ENCODE assay signal across 9 cellular contexts in genomic region chr16:68235105-68235881, GRCh38. TPM values are rescaled to one million over a fixed set of nuclear protein-coding genes. Genes with fewer than 3 reads are reported as not detected.
A peak's percentile ranks its signal among the peaks of the same experiment; 100 is the strongest.
DNase-seq lines count a peak whose midpoint lies in the region; ATAC-seq and TF ChIP-seq lines count a peak whose summit lies in the region.
"Had no signal": no experiment of that assay in that cellular context is flagged by ENCODE, and none has a peak within 500 bp of the region (broad histone marks: within the 10 kb centered on the region; RNA-seq: fewer than 3 reads in every experiment).

No MANE protein-coding gene starts in this region.

- peaks cover 7% of the 10 kb centered on the region for H3K4me1 ChIP-seq in colonic mucosa
- H3K4me1 ChIP-seq in mucosa of descending colon (ENCODE audit: low read depth), result peaks cover 23% of the 10 kb centered on the region

- TF ChIP-seq CTCF in colonic mucosa (IDR thresholded peaks at IDR 0.05) (no peak), mucosa of descending colon (IDR thresholded peaks at IDR 0.05) (no peak)

- peak overlapping the region; percentile 76 to 97 for H3K9ac ChIP-seq in colonic mucosa (ENCODE audit: low read depth in 2 of 2, low read length in 2 of 2)

- intact Hi-C loops in colonic mucosa (cut with DNase I) (loop anchor here (10.0 kb wide), 1 partner anchor 240 kb away; the partner anchor contains the start of gene DPEP2), mucosa of descending colon (cut with DNase I, micrococcal nuclease) (no loop called here)

- peak; percentile 17 for DNase-seq in 8988T
- peak; percentile 68 for DNase-seq in HuH-7 (ENCODE audit: low spot score)
- DNase-seq in colonic mucosa, result peak; percentile 56
- DNase-seq in mucosa of descending colon, result peak; percentile 53 to 74 (median 71)
- no peak for DNase-seq in NCI-H2227 treated with DMSO at 0.1 percent for 48 hours (lab: John Stamatoyannopoulos, UW)
- DNase-seq in NCI-H1105 treated with DMSO at 0.1 percent for 48 hours (lab: John Stamatoyannopoulos, UW), result no peak

- H3K9me3 ChIP-seq in colonic mucosa (no peaks in the 10 kb centered on the region), mucosa of descending colon (no peaks in the 10 kb centered on the region)

- H3K27me3 ChIP-seq in colonic mucosa, result no peaks in the 10 kb centered on the region

- peaks cover 4% of the 10 kb centered on the region for H3K36me3 ChIP-seq in colonic mucosa
- peaks cover 3% of the 10 kb centered on the region for H3K36me3 ChIP-seq in mucosa of descending colon (ENCODE audit: low read depth)

- ATAC-seq in mucosa of descending colon, result peak; percentile 14
- no peak for ATAC-seq in GM19395 (IDR thresholded peaks at IDR 0.05; ENCODE audit: unreplicated experiment)
- ATAC-seq in HG02852 (IDR thresholded peaks at IDR 0.05; ENCODE audit: unreplicated experiment), result no peak

- H3K4me3 ChIP-seq in colonic mucosa (peak overlapping the region; percentile 75), mucosa of descending colon (peak overlapping the region; percentile 29)

- peak overlapping the region; percentile 88 for H3K27ac ChIP-seq in colonic mucosa

RNA-seq across cellular contexts. Expression of gene ESRP2, which starts 0.6 kb away (rescaled TPM):
- total RNA-seq in colonic mucosa (100 to 1,000 TPM in 1 of 2 donors, 10 to 100 TPM in 1; 76.6 to 119 TPM), mucosa of descending colon (100 to 1,000 TPM in 1 of 3 donors, 10 to 100 TPM in 2; 46.6 to 125 (median 94.5) TPM)
- total RNA-seq: T-helper 2 cell treated with Interferon-gamma antibody and Interleukin-4, amounts not matched to agents 100 ng/mL and 5 ng/mL, for 36 hours had no signal

RNA-seq across cellular contexts. Expression of gene PLA2G15, which starts 9.9 kb away (rescaled TPM):
- total RNA-seq in colonic mucosa (10 to 100 TPM; 11.6 to 13.9 TPM), mucosa of descending colon (10 to 100 TPM; 13.2 to 14.2 (median 13.5) TPM)

RNA-seq across cellular contexts. Expression of gene SLC7A6, which starts 29.0 kb away (rescaled TPM):
- 10 to 100 TPM; 22.0 to 42.2 TPM for total RNA-seq in colonic mucosa
- 10 to 100 TPM; 35.0 to 41.4 (median 37.2) TPM for total RNA-seq in mucosa of descending colon

Comparison
In these comparisons a context has a peak if more than half of its experiments do, and no peak if none do; other contexts are left out.
1. DNase-seq: peak in 8988T (single experiment), HuH-7 (single experiment), colonic mucosa (single experiment) and mucosa of descending colon (3 of 3); none in NCI-H2227 treated with DMSO at 0.1 percent for 48 hours (single experiment) and NCI-H1105 treated with DMSO at 0.1 percent for 48 hours (single experiment).